In genomic region chr1:25671929-25672328, GRCh38 we compare ENCODE assay signal across 24 cellular contexts. TPM values are rescaled to one million over a fixed set of nuclear protein-coding genes. Genes with fewer than 3 reads are reported as not detected.
A peak's percentile ranks its signal among the peaks of the same experiment; 100 is the strongest.
DNase-seq lines count a peak whose midpoint lies in the region; ATAC-seq and TF ChIP-seq lines count a peak whose summit lies in the region.
"Had no signal": no experiment of that assay in that cellular context is flagged by ENCODE, and none has a peak within 500 bp of the region (broad histone marks: within the 10 kb centered on the region; RNA-seq: fewer than 3 reads in every experiment).

No MANE protein-coding gene starts in this region.

- no peaks in the 10 kb centered on the region for H3K9me3 Mint-ChIP-seq in activated naive CD4-positive, alpha-beta T cell treated with anti-CD3 and anti-CD28 coated beads, Interleukin-2, amount 50 U/mL, for 24 hours
- H3K9me3 Mint-ChIP-seq in activated naive CD4-positive, alpha-beta T cell treated with anti-CD3 and anti-CD28 coated beads, Interleukin-2, amount 10 ng/mL, durations not matched to agents 7 days and 5 days: peaks cover 3% of the 10 kb centered on the region
- no peaks in the 10 kb centered on the region for H3K9me3 Mint-ChIP-seq in naive thymus-derived CD8-positive, alpha-beta T cell
- H3K9me3 Mint-ChIP-seq: GM23338, H9 had no signal

- no peaks in the 10 kb centered on the region for H3K9me3 ChIP-seq in HEK293 (ENCODE audit: control insufficient read depth, insufficient read depth, low read depth, low read length)

- CTCF ChIA-PET in activated naive CD4-positive, alpha-beta T cell treated with anti-CD3 and anti-CD28 coated beads, Interleukin-2, amount 10 ng/mL, durations not matched to agents 7 days and 5 days (lab: Charles Lee): interaction anchor here (1.8 kb wide), 1 partner anchor 63 kb away, joined by 3 read pairs; no protein-coding TSS in a partner anchor
- CTCF ChIA-PET in HEK293 (lab: Yijun Ruan, JAX): no interaction called here

- no peak overlapping the region for H3K4me3 ChIP-seq in HEK293 (ENCODE audit: low read depth, low read length)
- H3K4me3 ChIP-seq: GM23338, PC-9 had no signal

- POLR2A ChIA-PET in HEK293 (lab: Yijun Ruan, JAX): no interaction called here
- POLR2A ChIA-PET in naive thymus-derived CD8-positive, alpha-beta T cell (lab: Charles Lee): interaction anchor here (0.9 to 1.2 kb wide), 2 partner anchors 31 to 53 kb away, joined by 3 read pairs; no protein-coding TSS in a partner anchor

- no peaks in the 10 kb centered on the region for H3K27me3 Mint-ChIP-seq in activated naive CD4-positive, alpha-beta T cell treated with anti-CD3 and anti-CD28 coated beads, Interleukin-2, amount 50 U/mL, for 24 hours
- peaks cover 52% of the 10 kb centered on the region for H3K27me3 Mint-ChIP-seq in activated naive CD4-positive, alpha-beta T cell treated with anti-CD3 and anti-CD28 coated beads, Interleukin-2, amount 10 ng/mL, durations not matched to agents 7 days and 5 days
- H3K27me3 Mint-ChIP-seq in naive thymus-derived CD8-positive, alpha-beta T cell: no peaks in the 10 kb centered on the region

- TF ChIP-seq CTCF in HEK293 (tag by site-specific recombination; IDR thresholded peaks at IDR 0.05): no peak

- no peaks in the 10 kb centered on the region for H3K36me3 ChIP-seq in HEK293 (ENCODE audit: control insufficient read depth in 2 of 2, insufficient read depth in 1 of 2, low read length in 2 of 2)

- peak overlapping the region; percentile 13 for H3K27ac Mint-ChIP-seq in activated naive CD4-positive, alpha-beta T cell treated with anti-CD3 and anti-CD28 coated beads, Interleukin-2, amount 50 U/mL, for 24 hours
- H3K27ac Mint-ChIP-seq in activated naive CD4-positive, alpha-beta T cell treated with anti-CD3 and anti-CD28 coated beads, Interleukin-2, amount 10 ng/mL, durations not matched to agents 7 days and 5 days: no peak overlapping the region
- H3K27ac Mint-ChIP-seq in naive thymus-derived CD8-positive, alpha-beta T cell: peak overlapping the region in 9 of 10 donors; percentile 32 to 97 (median 86)
- H3K27ac Mint-ChIP-seq: GM23338, H9, HFFc6 had no signal

- no peak for DNase-seq in activated naive CD4-positive, alpha-beta T cell treated with anti-CD3 and anti-CD28 coated beads, Interleukin-2, amount 10 ng/mL, durations not matched to agents 7 days and 5 days
- no peak for DNase-seq in left colon
- no peak for DNase-seq in naive thymus-derived CD8-positive, alpha-beta T cell
- DNase-seq in NCI-H1417 treated with DMSO at 0.1 percent for 48 hours (lab: John Stamatoyannopoulos, UW): no peak
- DNase-seq in C1 segment of cervical spinal cord (lab: John Stamatoyannopoulos, UW): no peak
- DNase-seq: CD4-positive, CD25-positive, alpha-beta regulatory T cell; COR-L47; DMS53; H9; HFFc6; MM.1S; NCI-H1694; NCI-H2029 treated with DMSO at 0.1 percent for 48 hours; NCI-H446 treated with DMSO at 0.1 percent for 48 hours; NCI-H526; NK-92 treated with Interleukin-12 subunit alpha and Interleukin-12 subunit beta, amount 100 ng/mL, for 24 hours; PC-9; RPMI8226; SHP77 treated with DMSO at 0.1 percent for 48 hours had no signal

- intact Hi-C loops in left colon (cut with DNase I, micrococcal nuclease): no loop called here

- ATAC-seq in left colon: peak; percentile 31
- no peak for ATAC-seq in naive thymus-derived CD8-positive, alpha-beta T cell
- no peak for ATAC-seq in GM19452 (IDR thresholded peaks at IDR 0.05; ENCODE audit: unreplicated experiment)
- ATAC-seq: GM23338 had no signal

- peaks cover 95% of the 10 kb centered on the region for H3K4me1 Mint-ChIP-seq in activated naive CD4-positive, alpha-beta T cell treated with anti-CD3 and anti-CD28 coated beads, Interleukin-2, amount 50 U/mL, for 24 hours
- H3K4me1 Mint-ChIP-seq in activated naive CD4-positive, alpha-beta T cell treated with anti-CD3 and anti-CD28 coated beads, Interleukin-2, amount 10 ng/mL, durations not matched to agents 7 days and 5 days: peaks cover 80% of the 10 kb centered on the region
- peaks cover 60 to 95% (median 88%) of the 10 kb centered on the region in 4 donors for H3K4me1 Mint-ChIP-seq in naive thymus-derived CD8-positive, alpha-beta T cell

- H3K4me3 Mint-ChIP-seq in activated naive CD4-positive, alpha-beta T cell treated with anti-CD3 and anti-CD28 coated beads, Interleukin-2, amount 50 U/mL, for 24 hours: no peak overlapping the region
- H3K4me3 Mint-ChIP-seq in activated naive CD4-positive, alpha-beta T cell treated with anti-CD3 and anti-CD28 coated beads, Interleukin-2, amount 10 ng/mL, durations not matched to agents 7 days and 5 days: no peak overlapping the region
- H3K4me3 Mint-ChIP-seq in naive thymus-derived CD8-positive, alpha-beta T cell: peak overlapping the region in 1 of 10 donors; percentile 37
- H3K4me3 Mint-ChIP-seq: GM23338, H9, HFFc6 had no signal

- peaks cover 15% of the 10 kb centered on the region for H3K36me3 Mint-ChIP-seq in activated naive CD4-positive, alpha-beta T cell treated with anti-CD3 and anti-CD28 coated beads, Interleukin-2, amount 50 U/mL, for 24 hours
- H3K36me3 Mint-ChIP-seq in activated naive CD4-positive, alpha-beta T cell treated with anti-CD3 and anti-CD28 coated beads, Interleukin-2, amount 10 ng/mL, durations not matched to agents 7 days and 5 days: peaks cover 52% of the 10 kb centered on the region
- H3K36me3 Mint-ChIP-seq in naive thymus-derived CD8-positive, alpha-beta T cell: peaks cover 0 to 14% (median 4%) of the 10 kb centered on the region in 3 donors

- H3K4me1 ChIP-seq in HEK293 (ENCODE audit: control insufficient read depth, insufficient read depth, low read length): peaks cover 8% of the 10 kb centered on the region

- no peak overlapping the region for H3K27ac ChIP-seq in HEK293 (ENCODE audit: extremely low read depth, low read depth, low read length)
- H3K27ac ChIP-seq: KMS-11, PC-9 had no signal

TF ChIP-seq in HEK293, 187 proteins besides CTCF, POLR2A, EP300 and RAD21:
- TF ChIP-seq, protein P1, sequence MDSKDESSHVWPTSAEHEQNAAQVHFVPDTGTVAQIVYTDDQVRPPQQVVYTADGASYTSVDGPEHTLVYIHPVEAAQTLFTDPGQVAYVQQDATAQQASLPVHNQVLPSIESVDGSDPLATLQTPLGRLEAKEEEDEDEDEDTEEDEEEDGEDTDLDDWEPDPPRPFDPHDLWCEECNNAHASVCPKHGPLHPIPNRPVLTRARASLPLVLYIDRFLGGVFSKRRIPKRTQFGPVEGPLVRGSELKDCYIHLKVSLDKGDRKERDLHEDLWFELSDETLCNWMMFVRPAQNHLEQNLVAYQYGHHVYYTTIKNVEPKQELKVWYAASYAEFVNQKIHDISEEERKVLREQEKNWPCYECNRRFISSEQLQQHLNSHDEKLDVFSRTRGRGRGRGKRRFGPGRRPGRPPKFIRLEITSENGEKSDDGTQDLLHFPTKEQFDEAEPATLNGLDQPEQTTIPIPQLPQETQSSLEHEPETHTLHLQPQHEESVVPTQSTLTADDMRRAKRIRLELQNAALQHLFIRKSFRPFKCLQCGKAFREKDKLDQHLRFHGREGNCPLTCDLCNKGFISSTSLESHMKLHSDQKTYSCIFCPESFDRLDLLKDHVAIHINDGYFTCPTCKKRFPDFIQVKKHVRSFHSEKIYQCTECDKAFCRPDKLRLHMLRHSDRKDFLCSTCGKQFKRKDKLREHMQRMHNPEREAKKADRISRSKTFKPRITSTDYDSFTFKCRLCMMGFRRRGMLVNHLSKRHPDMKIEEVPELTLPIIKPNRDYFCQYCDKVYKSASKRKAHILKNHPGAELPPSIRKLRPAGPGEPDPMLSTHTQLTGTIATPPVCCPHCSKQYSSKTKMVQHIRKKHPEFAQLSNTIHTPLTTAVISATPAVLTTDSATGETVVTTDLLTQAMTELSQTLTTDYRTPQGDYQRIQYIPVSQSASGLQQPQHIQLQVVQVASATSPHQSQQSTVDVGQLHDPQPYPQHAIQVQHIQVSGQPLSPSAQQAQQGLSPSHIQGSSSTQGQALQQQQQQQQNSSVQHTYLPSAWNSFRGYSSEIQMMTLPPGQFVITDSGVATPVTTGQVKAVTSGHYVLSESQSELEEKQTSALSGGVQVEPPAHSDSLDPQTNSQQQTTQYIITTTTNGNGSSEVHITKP (tag by site-specific recombination; IDR thresholded peaks at IDR 0.05): 0 out of 2 replicates have a peak, but pooled peaks have one; percentile 10
- TF ChIP-seq ZNF843 (tag by site-specific recombination; IDR thresholded peaks at IDR 0.05): no peak
TF ChIP-seq in HEK293: peak in this region for 1.

RNA-seq across cellular contexts. Expression of gene MAN1C1, which starts 55.3 kb away (rescaled TPM):
- 1 to 10 TPM; 1.7 to 6.0 TPM for total RNA-seq in left colon
- total RNA-seq in naive thymus-derived CD8-positive, alpha-beta T cell: 10 to 100 TPM; 46.0 to 47.2 TPM
- 10 to 100 TPM; 11.3 to 48.3 (median 11.7) TPM for polyA plus RNA-seq in naive thymus-derived CD8-positive, alpha-beta T cell

Comparison
In these comparisons a context has a peak if more than half of its experiments do, and no peak if none do; other contexts are left out.
1. RNA of gene MAN1C1, which starts 55.3 kb away (total RNA-seq): 46.0 to 47.2 TPM in naive thymus-derived CD8-positive, alpha-beta T cell; 1.7 to 6.0 TPM in left colon; every median in the first group is over 4 times any median in the second.